Comparison of ENCODE assay signal across 8 cellular contexts in the genomic region with DNA sequence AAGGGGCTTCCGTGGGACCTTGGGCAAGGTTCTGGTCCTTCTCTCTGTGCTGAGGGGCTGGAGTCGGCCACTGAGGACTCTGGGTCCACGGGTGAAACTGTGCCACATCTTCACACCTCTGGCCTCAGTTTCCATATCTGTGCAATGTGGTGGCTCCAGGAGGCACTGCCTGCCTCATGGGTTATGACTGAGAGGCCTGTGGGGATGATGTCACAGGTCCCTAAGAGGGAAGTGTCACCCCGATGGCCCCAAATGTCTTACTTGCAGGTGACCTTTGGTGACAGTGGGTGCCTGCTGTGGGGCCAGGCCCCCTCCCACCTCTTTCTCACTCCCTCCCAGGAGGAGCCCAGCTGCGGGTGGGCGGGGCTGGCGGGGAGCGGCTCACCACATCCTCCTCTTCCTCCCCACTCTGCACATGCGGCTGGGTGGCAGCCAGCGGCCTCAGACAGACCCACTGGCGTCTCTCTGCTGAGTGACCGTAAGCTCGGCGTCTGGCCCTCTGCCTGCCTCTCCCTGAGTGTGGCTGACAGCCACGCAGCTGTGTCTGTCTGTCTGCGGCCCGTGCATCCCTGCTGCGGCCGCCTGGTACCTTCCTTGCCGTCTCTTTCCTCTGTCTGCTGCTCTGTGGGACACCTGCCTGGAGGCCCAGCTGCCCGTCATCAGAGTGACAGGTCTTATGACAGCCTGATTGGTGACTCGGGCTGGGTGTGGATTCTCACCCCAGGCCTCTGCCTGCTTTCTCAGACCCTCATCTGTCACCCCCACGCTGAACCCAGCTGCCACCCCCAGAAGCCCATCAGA. TPM values are rescaled to one million over a fixed set of nuclear protein-coding genes. Genes with fewer than 3 reads are reported as not detected.
DNase-seq lines count a peak whose midpoint lies in the region; ATAC-seq and TF ChIP-seq lines count a peak whose summit lies in the region.

Gene IL21R, plus strand, starts transcription at position 407 of the 801 bp plus-strand sequence. CDS start 27,898 bp downstream, outside the sequence.

- H3K4me1 ChIP-seq in adipocyte (ENCODE audit: control insufficient read depth, insufficient read depth, low read length) = peaks cover 35% of the 10 kb centered on the region

- peak; percentile 49 for ATAC-seq in HG03571 (IDR thresholded peaks at IDR 0.05; ENCODE audit: unreplicated experiment)

- peak within 1 kb of the TSS; percentile 12 for H3K4me3 ChIP-seq in adipocyte (ENCODE audit: low read length)

- no peaks in the 10 kb centered on the region for H3K36me3 ChIP-seq in adipocyte (ENCODE audit: control insufficient read depth, insufficient read depth, low read length, severe bottlenecking)

- DNase-seq in COLO668 (lab: John Stamatoyannopoulos, UW; ENCODE audit: unreplicated experiment) (peak; percentile 6), GM20000 (ENCODE audit: low spot score) (peak; percentile 74), T-helper 2 cell (peak; percentile 64 to 99 (median 77)), adipocyte (ENCODE audit: low read depth) (peak; percentile 23), lung microvascular endothelial cell (ENCODE audit: low read depth in 2 of 2) (peak; percentile 62 to 66), NCI-H774 (lab: John Stamatoyannopoulos, UW) (no peak)
- DNase-seq in stimulated activated CD8-positive, alpha-beta memory T cell treated with anti-CD3 and anti-CD28 coated beads, Interleukin-7, amount 100 ng/mL, for 48 hours (ENCODE audit: extremely low read depth in 1 of 2, low read depth in 1 of 2) = peak; percentile 88 to 91

- H3K9me3 ChIP-seq in adipocyte (ENCODE audit: control insufficient read depth, low read length) = no peaks in the 10 kb centered on the region

- H3K27me3 ChIP-seq in adipocyte (replicated peaks; ENCODE audit: control insufficient read depth, insufficient read depth, low read length) = no peaks in the 10 kb centered on the region

- peak within 1 kb of the TSS; percentile 2 for H3K9ac ChIP-seq in adipocyte (ENCODE audit: low read length)

- no peak for TF ChIP-seq CTCF in GM20000 (IDR thresholded peaks at IDR 0.05; ENCODE audit: extremely low read depth, missing control alignments)

RNA-seq across cellular contexts. Expression of gene IL21R, which starts in this region (rescaled TPM):
- total RNA-seq in lung microvascular endothelial cell = under 0.01 TPM in 2 replicates

Comparison
In these comparisons a context has a peak if more than half of its experiments do, and no peak if none do; other contexts are left out.
1. Peak in DNase-seq in lung microvascular endothelial cell; RNA of the gene not detected or under 1 TPM.